Comparison of ENCODE assay signal across 8 cellular contexts in the genomic region with DNA sequence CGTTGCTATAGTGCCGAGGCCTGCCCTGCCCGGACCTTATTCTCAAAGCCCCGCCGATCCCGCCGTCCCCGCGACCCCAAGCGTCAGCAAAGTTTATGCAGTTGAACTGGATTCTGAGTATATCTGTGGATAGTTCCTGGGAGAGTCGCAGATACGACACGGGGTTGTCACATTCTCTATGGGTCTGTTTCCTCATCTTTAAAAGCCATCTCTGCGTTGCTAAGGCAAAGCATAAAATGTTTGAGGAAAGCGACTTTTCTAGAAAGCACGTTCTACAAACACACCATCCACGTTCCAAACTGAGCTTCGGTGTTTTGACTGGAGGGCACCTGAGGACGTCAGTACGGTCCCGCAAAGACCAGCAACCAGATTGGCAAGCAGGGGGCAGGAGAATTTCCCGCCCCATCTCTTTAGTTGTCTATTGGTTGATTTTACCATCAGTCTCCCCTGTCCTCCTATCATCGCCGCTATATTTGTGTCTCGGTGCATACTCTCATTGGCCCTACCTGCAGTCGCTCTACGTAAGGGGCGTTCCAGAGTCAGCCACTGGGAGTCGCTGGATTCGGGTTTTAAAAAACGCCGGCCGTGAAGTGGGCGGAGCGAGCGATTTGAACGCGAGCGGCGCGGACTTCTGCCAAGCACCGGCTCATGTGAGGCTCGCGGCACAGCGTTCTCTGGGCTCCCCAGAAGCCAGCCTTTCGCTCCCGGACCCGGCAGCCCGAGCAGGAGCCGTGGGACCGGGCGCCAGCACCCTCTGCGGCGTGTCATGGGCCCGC. TPM values are rescaled to one million over a fixed set of nuclear protein-coding genes. Genes with fewer than 3 reads are reported as not detected.
DNase-seq lines count a peak whose midpoint lies in the region; ATAC-seq and TF ChIP-seq lines count a peak whose summit lies in the region.

Gene CENPA (plus strand): TSS at position 626 of the 776 bp plus-strand sequence. CDS start 141 bp downstream, at position 767.

- H3K27me3 Mint-ChIP-seq in CD8-positive, alpha-beta memory T cell: peaks cover 3 to 9% of the 10 kb centered on the region in 2 donors

- H3K9me3 Mint-ChIP-seq in CD8-positive, alpha-beta memory T cell: no peaks in the 10 kb centered on the region

- peak; percentile 92 to 97 (median 94) for DNase-seq in CD8-positive, alpha-beta memory T cell
- DNase-seq in HS-27A (ENCODE audit: low read depth) (peak; percentile 98), NK-92 (lab: John Stamatoyannopoulos, UW; ENCODE audit: unreplicated experiment) (peak; percentile 74), lung (ENCODE audit: low spot score) (peak; percentile 98)
- DNase-seq in activated CD8-positive, alpha-beta memory T cell treated with anti-CD3 and anti-CD28 coated beads for 1 hour (ENCODE audit: extremely low read depth in 1 of 2, low read depth in 1 of 2): peak; percentile 89
- peak; percentile 91 for DNase-seq in effector CD8-positive, alpha-beta T cell (lab: John Stamatoyannopoulos, UW)
- peak; percentile 82 to 92 (median 91) for DNase-seq in stimulated activated CD4-positive, alpha-beta T cell treated with anti-CD3 and anti-CD28 coated beads, TNF-alpha, amount 100 ng/mL, for 4 hours (ENCODE audit: low read depth in 3 of 3)

- peak within 1 kb of the TSS; percentile 71 for H3K4me3 ChIP-seq in CD8-positive, alpha-beta memory T cell (ENCODE audit: low read length)
- peak within 1 kb of the TSS; percentile 47 for H3K4me3 ChIP-seq in lung

- no peaks in the 10 kb centered on the region for H3K27me3 ChIP-seq in CD8-positive, alpha-beta memory T cell (ENCODE audit: insufficient read depth, low read length, poor library complexity, severe bottlenecking)
- no peaks in the 10 kb centered on the region for H3K27me3 ChIP-seq in lung (ENCODE audit: control insufficient read depth, insufficient read depth)

- H3K36me3 ChIP-seq in CD8-positive, alpha-beta memory T cell (ENCODE audit: insufficient read depth, low read length): no peaks in the 10 kb centered on the region
- peaks cover 0 to 3% of the 10 kb centered on the region in 2 donors for H3K36me3 ChIP-seq in lung (ENCODE audit: control insufficient read depth in 2 of 2, insufficient read depth in 2 of 2, low read length in 2 of 2)

- CTCF ChIA-PET in CD8-positive, alpha-beta memory T cell (lab: Charles Lee): interaction anchor here (1.0 kb wide), 1 partner anchor 9 kb away, joined by 3 read pairs; no protein-coding TSS in a partner anchor

- peaks cover 6% of the 10 kb centered on the region for H3K4me1 ChIP-seq in CD8-positive, alpha-beta memory T cell (ENCODE audit: insufficient read depth, low read length)
- H3K4me1 ChIP-seq in lung (ENCODE audit: control insufficient read depth in 2 of 2, insufficient read depth in 2 of 2, low read length in 2 of 2): peaks cover 5% of the 10 kb centered on the region in 2 donors

- H3K27ac Mint-ChIP-seq in CD8-positive, alpha-beta memory T cell: peak within 1 kb of the TSS; percentile 59 to 93 (median 84)

- no peaks in the 10 kb centered on the region for H3K9me3 ChIP-seq in CD8-positive, alpha-beta memory T cell (ENCODE audit: low read length)
- H3K9me3 ChIP-seq in lung (ENCODE audit: control insufficient read depth in 2 of 2, insufficient read depth in 1 of 2, low read length in 1 of 2): no peaks in the 10 kb centered on the region

- peak within 1 kb of the TSS; percentile 72 for H3K27ac ChIP-seq in CD8-positive, alpha-beta memory T cell (ENCODE audit: low read depth, low read length)
- no peak within 1 kb of the TSS for H3K27ac ChIP-seq in lung (ENCODE audit: low read depth in 1 of 2, low read length in 1 of 2)

- H3K36me3 Mint-ChIP-seq in CD8-positive, alpha-beta memory T cell: peaks cover 0 to 8% (median 0%) of the 10 kb centered on the region in 3 donors

- peaks cover 8 to 19% (median 15%) of the 10 kb centered on the region in 3 donors for H3K4me1 Mint-ChIP-seq in CD8-positive, alpha-beta memory T cell

- ATAC-seq in GM19467 (IDR thresholded peaks at IDR 0.05; ENCODE audit: unreplicated experiment) (peak; percentile 97), lung (ENCODE audit: insufficient read depth, low FRiP score) (peak; percentile 99)

- no peak for TF ChIP-seq CTCF in lung (IDR thresholded peaks at IDR 0.05; ENCODE audit: control extremely low read depth, extremely low read depth)

- H3K4me3 Mint-ChIP-seq in CD8-positive, alpha-beta memory T cell: peak within 1 kb of the TSS; percentile 84 to 93 (median 88)

- WGBS in lung, 2 donors: 1% methylated on average over 54 to 55 of the region's 55 CpGs

- POLR2A ChIA-PET in CD8-positive, alpha-beta memory T cell (lab: Charles Lee): interaction anchor here (0.6 to 0.8 kb wide), 3 partner anchors 16 to 118 kb away, joined by 3 to 4 read pairs (median 3); no protein-coding TSS in a partner anchor

RNA-seq across cellular contexts. Expression of gene CENPA, which starts in this region (rescaled TPM):
- total RNA-seq in CD8-positive, alpha-beta memory T cell: 10 to 100 TPM; 18.2 to 21.6 TPM
- polyA plus RNA-seq in CD8-positive, alpha-beta memory T cell: 0.70 TPM
- total RNA-seq in lung: 1 to 10 TPM in 1 of 2 donors, under 1 TPM in 1; 0.71 to 1.5 TPM
- under 1 TPM; 0.94 to 0.96 TPM for polyA plus RNA-seq in lung

Comparison
In these comparisons a context has a peak if more than half of its experiments do, and no peak if none do; other contexts are left out.
1. RNA of gene CENPA (total RNA-seq): 18.2 to 21.6 TPM in CD8-positive, alpha-beta memory T cell; 0.71 to 1.5 TPM in lung; every median in the first group is over 4 times any median in the second.
2. Peak in every context shown above with its lines, with median percentiles within 50 percentile points of each other: DNase-seq.